1 cellular context compared by ENCODE assay signal in the genomic region with DNA sequence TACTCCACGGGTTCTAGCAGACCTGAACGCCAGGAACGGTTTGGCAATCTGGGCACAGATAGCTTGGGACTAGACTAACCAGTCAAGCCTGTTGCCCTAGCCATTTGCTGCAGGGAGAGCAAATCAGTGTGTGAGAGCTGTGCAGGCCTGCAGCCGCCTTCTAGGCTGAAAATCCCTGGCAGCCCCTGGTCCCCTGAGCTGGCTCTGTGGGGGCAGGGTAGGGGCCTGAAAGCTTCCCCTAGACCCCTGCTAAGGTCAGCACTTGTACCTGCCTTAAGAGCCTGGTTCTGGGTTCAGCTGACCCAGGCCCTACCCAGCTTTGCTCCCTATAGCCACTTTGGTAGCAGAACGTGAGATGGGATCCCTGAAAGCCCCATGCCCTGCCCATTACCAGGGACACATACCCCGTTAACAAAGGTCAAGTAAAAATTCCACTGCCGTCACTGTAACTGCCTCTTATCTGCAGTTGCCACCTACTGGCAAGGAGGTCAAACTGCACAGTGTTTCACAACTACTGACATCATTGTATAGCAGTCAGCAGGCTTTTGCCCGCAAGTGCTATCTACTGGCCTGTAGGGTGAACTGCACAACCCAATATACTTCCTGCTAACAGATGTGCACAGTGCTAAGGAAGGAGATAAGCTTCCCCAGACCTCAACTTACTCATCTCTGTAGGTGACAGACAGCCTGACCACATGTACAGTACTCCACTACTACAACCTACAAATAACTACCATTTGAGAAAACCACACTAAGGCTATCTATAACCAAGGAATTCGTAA.
A peak's percentile ranks its signal among the peaks of the same experiment; 100 is the strongest.
TF ChIP-seq lines count a peak whose summit lies in the region.

No MANE protein-coding gene starts in this region.

TF ChIP-seq in GM12878, 131 proteins besides CTCF, POLR2A, EP300 and RAD21 (continued from another document):
- TF ChIP-seq, protein P1, sequence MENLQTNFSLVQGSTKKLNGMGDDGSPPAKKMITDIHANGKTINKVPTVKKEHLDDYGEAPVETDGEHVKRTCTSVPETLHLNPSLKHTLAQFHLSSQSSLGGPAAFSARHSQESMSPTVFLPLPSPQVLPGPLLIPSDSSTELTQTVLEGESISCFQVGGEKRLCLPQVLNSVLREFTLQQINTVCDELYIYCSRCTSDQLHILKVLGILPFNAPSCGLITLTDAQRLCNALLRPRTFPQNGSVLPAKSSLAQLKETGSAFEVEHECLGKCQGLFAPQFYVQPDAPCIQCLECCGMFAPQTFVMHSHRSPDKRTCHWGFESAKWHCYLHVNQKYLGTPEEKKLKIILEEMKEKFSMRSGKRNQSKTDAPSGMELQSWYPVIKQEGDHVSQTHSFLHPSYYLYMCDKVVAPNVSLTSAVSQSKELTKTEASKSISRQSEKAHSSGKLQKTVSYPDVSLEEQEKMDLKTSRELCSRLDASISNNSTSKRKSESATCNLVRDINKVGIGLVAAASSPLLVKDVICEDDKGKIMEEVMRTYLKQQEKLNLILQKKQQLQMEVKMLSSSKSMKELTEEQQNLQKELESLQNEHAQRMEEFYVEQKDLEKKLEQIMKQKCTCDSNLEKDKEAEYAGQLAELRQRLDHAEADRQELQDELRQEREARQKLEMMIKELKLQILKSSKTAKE (IDR thresholded peaks at IDR 0.05; ENCODE audit: low read depth, poor library complexity, severe bottlenecking) = peak; percentile 39
